Comparison of ENCODE assay signal across 12 cellular contexts in the genomic region with DNA sequence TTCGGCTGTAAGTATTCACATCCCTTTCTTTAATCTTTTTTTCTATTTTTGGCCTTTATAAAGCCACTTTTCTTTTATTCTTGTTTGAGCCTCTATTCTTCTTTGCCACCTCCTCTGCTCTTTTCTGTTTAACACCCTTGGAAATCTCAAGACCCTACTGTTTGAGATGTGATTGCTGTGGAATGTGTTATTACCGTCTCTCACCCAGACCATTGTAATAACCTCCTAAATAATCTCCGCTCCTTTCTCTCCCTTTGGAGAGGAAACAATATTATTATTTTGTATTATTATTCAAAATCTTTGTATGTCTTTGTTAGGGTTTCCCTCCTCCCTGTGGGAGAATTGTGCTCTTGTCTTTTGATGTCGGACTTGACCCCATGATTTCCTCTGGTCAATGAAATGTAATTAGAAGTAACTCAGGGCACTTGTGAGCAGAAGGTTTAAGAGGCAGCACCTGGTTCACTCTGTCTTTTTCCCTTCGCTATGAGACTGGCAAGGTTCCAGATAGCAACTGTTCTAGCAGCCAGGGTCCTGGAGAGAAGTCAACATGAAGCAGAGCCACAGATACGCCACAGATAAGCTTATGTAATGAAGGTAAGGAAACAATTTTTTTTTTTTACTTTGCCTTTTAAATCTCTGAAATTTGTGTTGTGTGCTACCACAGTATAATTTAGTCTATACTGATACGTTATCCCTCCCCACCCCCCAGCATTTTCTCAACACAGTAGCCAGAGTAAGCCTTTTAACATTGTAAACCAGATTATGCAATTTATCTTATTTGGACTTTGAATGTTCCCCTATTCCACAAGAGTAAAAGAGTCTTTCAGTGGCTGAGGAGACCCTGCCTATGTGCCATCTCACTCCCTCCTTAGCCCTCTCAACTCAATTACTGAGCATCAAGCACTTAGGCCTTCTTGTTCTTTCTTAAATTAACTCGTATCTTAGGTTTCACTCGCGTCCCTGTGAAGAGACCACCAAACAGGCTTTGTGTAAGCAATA.
DNase-seq lines count a peak whose midpoint lies in the region; ATAC-seq, FAIRE-seq and TF ChIP-seq lines count a peak whose summit lies in the region.
"Had no signal": no experiment of that assay in that cellular context is flagged by ENCODE, and none has a peak within 500 bp of the region (broad histone marks: within the 10 kb centered on the region; RNA-seq: fewer than 3 reads in every experiment).

No MANE protein-coding gene starts in this region.

- no peaks in the 10 kb centered on the region for H3K36me3 ChIP-seq in pancreas
- H3K36me3 ChIP-seq: ascending aorta had no signal

- ATAC-seq in pancreas (peak; percentile 86 to 90 (median 88)), HG03097 (IDR thresholded peaks at IDR 0.05; ENCODE audit: low FRiP score, unreplicated experiment) (no peak)
- ATAC-seq: natural killer cell treated with Interleukin-12 subunit alpha and Interleukin-12 subunit beta and Interleukin-15 and Interleukin-18, amount 100 ng/mL, for 72 hours had no signal

- no peak overlapping the region for H3K4me3 ChIP-seq in pancreas
- H3K4me3 ChIP-seq: ascending aorta had no signal

- 36 to 38% methylated on average over 10 of the region's 10 CpGs for WGBS in pancreas, 2 donors

- H3K27me3 ChIP-seq in pancreas = no peaks in the 10 kb centered on the region
- H3K27me3 ChIP-seq: ascending aorta had no signal

- intact Hi-C loops in pancreas (cut with DNase I) = no loop called here
- intact Hi-C loops in posterior vena cava (cut with DNase I) = no loop called here

- H3K9me3 ChIP-seq in pancreas = no peaks in the 10 kb centered on the region
- H3K9me3 ChIP-seq: ascending aorta had no signal

- peaks cover 19 to 38% (median 35%) of the 10 kb centered on the region in 3 donors for H3K4me1 ChIP-seq in pancreas
- H3K4me1 ChIP-seq: ascending aorta had no signal

- no peak for FAIRE-seq in pancreas (lab: Jason Lieb, UNC)
- FAIRE-seq: islet of Langerhans had no signal

- TF ChIP-seq CTCF in pancreas (IDR thresholded peaks at IDR 0.05) = no peak

- peak; percentile 4 for DNase-seq in DMS79 treated with DMSO at 0.1 percent for 48 hours (lab: John Stamatoyannopoulos, UW)
- no peak for DNase-seq in DMS79 (lab: John Stamatoyannopoulos, UW)
- DNase-seq in NCI-H2196 treated with DMSO at 0.1 percent for 48 hours (lab: John Stamatoyannopoulos, UW; ENCODE audit: unreplicated experiment) = peak; percentile 61
- peak; percentile 3 for DNase-seq in amniotic epithelial cell (ENCODE audit: low read depth)
- peak in 4 of 6 donors; percentile 64 to 85 (median 82) for DNase-seq in pancreas
- no peak for DNase-seq in posterior vena cava (ENCODE audit: low spot score)
- DNase-seq in stimulated activated CD4-positive, alpha-beta T cell treated with anti-CD3 and anti-CD28 coated beads, Interleukin-12 subunit alpha, Interleukin-12 subunit beta, amount 100 ng/mL, for 4 hours = no peak

- H3K27ac ChIP-seq in pancreas = peak overlapping the region; percentile 9 to 76 (median 70)
- H3K27ac ChIP-seq: 22Rv1, ascending aorta had no signal

Comparison
In these comparisons a context has a peak if more than half of its experiments do, and no peak if none do; other contexts are left out.
1. DNase-seq: peak in DMS79 treated with DMSO at 0.1 percent for 48 hours (single experiment), NCI-H2196 treated with DMSO at 0.1 percent for 48 hours (single experiment), amniotic epithelial cell (single experiment) and pancreas (4 of 6); none in DMS79 (single experiment), posterior vena cava (single experiment) and stimulated activated CD4-positive, alpha-beta T cell treated with anti-CD3 and anti-CD28 coated beads, Interleukin-12 subunit alpha, Interleukin-12 subunit beta, amount 100 ng/mL, for 4 hours (single experiment).